Comparison of ENCODE assay signal across 17 cellular contexts in the genomic region with DNA sequence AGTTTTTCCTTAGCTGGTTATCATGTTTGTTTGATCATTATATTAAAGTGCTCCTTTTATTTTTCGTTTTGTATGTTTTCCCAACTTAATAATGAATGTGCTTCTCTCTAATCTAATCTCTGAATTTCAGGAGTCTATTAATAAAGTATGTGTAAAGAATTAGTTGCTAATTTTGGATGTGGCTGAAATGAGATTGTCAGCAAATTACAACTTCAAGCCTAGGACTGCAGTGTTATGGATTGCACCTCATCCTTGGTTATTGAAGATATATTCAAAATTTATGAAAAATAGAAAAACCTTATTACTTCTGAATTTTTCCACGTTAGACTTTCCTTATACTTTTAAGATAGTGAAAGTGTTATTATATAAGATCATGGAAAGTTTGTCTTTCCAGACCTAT.
A peak's percentile ranks its signal among the peaks of the same experiment; 100 is the strongest.
DNase-seq lines count a peak whose midpoint lies in the region; ATAC-seq, FAIRE-seq and TF ChIP-seq lines count a peak whose summit lies in the region.
"Had no signal": no experiment of that assay in that cellular context is flagged by ENCODE, and none has a peak within 500 bp of the region (broad histone marks: within the 10 kb centered on the region; RNA-seq: fewer than 3 reads in every experiment).

No MANE protein-coding gene starts in this region.

- no peaks in the 10 kb centered on the region for H3F3A ChIP-seq in MM.1S (ENCODE audit: insufficient read depth, low read length)

- no peak for TF ChIP-seq CTCF in MM.1S (IDR thresholded peaks at IDR 0.05; ENCODE audit: low read length)
- no peak for TF ChIP-seq CTCF in hepatocyte (IDR thresholded peaks at IDR 0.05; ENCODE audit: poor library complexity)
- no peak for TF ChIP-seq CTCF in prostate gland (IDR thresholded peaks at IDR 0.05)

- peak; percentile 59 for FAIRE-seq in GM18507 (lab: Jason Lieb, UNC)
- FAIRE-seq: G401.6 had no signal

- H3K79me2 ChIP-seq in MM.1S (ENCODE audit: low read length), result no peaks in the 10 kb centered on the region
- peaks cover 95% of the 10 kb centered on the region for H3K79me2 ChIP-seq in hepatocyte

- H3K9ac ChIP-seq in MM.1S (ENCODE audit: low read length), result no peak overlapping the region
- H3K9ac ChIP-seq: GM23248 had no signal

- intact Hi-C loops in prostate gland (cut with DNase I), result no loop called here

- H3K9me2 ChIP-seq in MM.1S (replicated peaks; ENCODE audit: insufficient read depth, low read length), result no peaks in the 10 kb centered on the region
- no peaks in the 10 kb centered on the region for H3K9me2 ChIP-seq in hepatocyte (replicated peaks; ENCODE audit: insufficient read depth)

- H3K4me1 ChIP-seq in MM.1S (ENCODE audit: low read length) (peaks cover 24% of the 10 kb centered on the region), hepatocyte (ENCODE audit: insufficient read depth) (peaks cover 42% of the 10 kb centered on the region), prostate gland (replicated peaks) (peaks cover 12% of the 10 kb centered on the region)

- H3K4me3 ChIP-seq in MM.1S (ENCODE audit: low read length) (no peak overlapping the region), hepatocyte (no peak overlapping the region), prostate gland (no peak overlapping the region)
- H3K4me3 ChIP-seq: GM23248, HAP-1 had no signal

- H3K36me3 ChIP-seq in MM.1S (replicated peaks; ENCODE audit: insufficient read depth, low read length), result no peaks in the 10 kb centered on the region
- no peaks in the 10 kb centered on the region for H3K36me3 ChIP-seq in hepatocyte (replicated peaks; ENCODE audit: insufficient read depth, low read depth)
- H3K36me3 ChIP-seq in prostate gland, result no peaks in the 10 kb centered on the region
- H3K36me3 ChIP-seq: HAP-1 had no signal

- H3K9me3 ChIP-seq in MM.1S (replicated peaks; ENCODE audit: insufficient read depth, low read length), result no peaks in the 10 kb centered on the region
- H3K9me3 ChIP-seq in hepatocyte (ENCODE audit: low read depth), result no peaks in the 10 kb centered on the region
- H3K9me3 ChIP-seq in prostate gland, result no peaks in the 10 kb centered on the region
- H3K9me3 ChIP-seq: HAP-1 had no signal

- DNase-seq in GM18507 (ENCODE audit: extremely low spot score, insufficient read length, low read depth) (no peak), MM.1S (no peak), hepatocyte (ENCODE audit: low spot score) (no peak), prostate gland (ENCODE audit: low spot score) (no peak), G401 (ENCODE audit: low spot score) (no peak)
- DNase-seq in stimulated activated naive CD8-positive, alpha-beta T cell treated with anti-CD3 and anti-CD28 coated beads, Interleukin-15, Interleukin-2, amounts not matched to agents 100 U/mL and 50 U/mL, for 24 hours, result no peak
- DNase-seq: ACHN, AML-193, DND-41, GM23248, NCI-H1694 treated with DMSO at 0.1 percent for 48 hours, NCI-H748 treated with DMSO at 0.1 percent for 48 hours, OCI-M1 had no signal

- 86% methylated on average over 2 of the region's 2 CpGs for WGBS in hepatocyte (ENCODE audit: low lambda C conversion rate, missing lambda C conversion rate)
- WGBS in prostate gland, result 55% methylated on average over 2 of the region's 2 CpGs

- H2AFZ ChIP-seq in MM.1S (ENCODE audit: low read length) (no peak overlapping the region), hepatocyte (no peak overlapping the region)
- H2AFZ ChIP-seq: GM23248 had no signal

- in situ Hi-C loops in G401 (cut with HindIII; ENCODE audit: low sequenced_read_pairs), result no loop called here

- TF ChIP-seq POLR2A in prostate gland (IDR thresholded peaks at IDR 0.05), result no peak

- no peak for ATAC-seq in HG03095 (IDR thresholded peaks at IDR 0.05; ENCODE audit: unreplicated experiment)
- no peak for ATAC-seq in stimulated activated naive CD8-positive, alpha-beta T cell treated with anti-CD3 and anti-CD28 coated beads, Interleukin-15, Interleukin-2, amounts not matched to agents 100 U/mL and 50 U/mL, for 24 hours

- H3K4me2 ChIP-seq in MM.1S (ENCODE audit: low read depth, low read length), result peak overlapping the region; percentile 28; the same call in 1 of the 2 replicates
- no peak overlapping the region for H3K4me2 ChIP-seq in hepatocyte

- H3K27me3 ChIP-seq in MM.1S (replicated peaks; ENCODE audit: insufficient read depth, low read length), result no peaks in the 10 kb centered on the region
- H3K27me3 ChIP-seq in hepatocyte, result no peaks in the 10 kb centered on the region
- no peaks in the 10 kb centered on the region for H3K27me3 ChIP-seq in prostate gland (replicated peaks; ENCODE audit: insufficient read depth)

- H3K27ac ChIP-seq in MM.1S (ENCODE audit: low read length) (no peak overlapping the region), hepatocyte (peak overlapping the region; percentile 84), prostate gland (peak overlapping the region; percentile 26 to 69)
- H3K27ac ChIP-seq: C4-2B, GM23248 had no signal

- H4K20me1 ChIP-seq in MM.1S (ENCODE audit: insufficient read depth, low read length), result no peaks in the 10 kb centered on the region
- peaks cover 4% of the 10 kb centered on the region for H4K20me1 ChIP-seq in hepatocyte (ENCODE audit: insufficient read depth, poor library complexity, severe bottlenecking)
